Comparison of ENCODE assay signal across 24 cellular contexts in genomic region chr17:34841467-34841866, GRCh38.
DNase-seq lines count a peak whose midpoint lies in the region; ATAC-seq and TF ChIP-seq lines count a peak whose summit lies in the region.
"Had no signal": no experiment of that assay in that cellular context is flagged by ENCODE, and none has a peak within 500 bp of the region (broad histone marks: within the 10 kb centered on the region; RNA-seq: fewer than 3 reads in every experiment).

No MANE protein-coding gene starts in this region.

- H3F3A ChIP-seq in Loucy (ENCODE audit: low read depth): no peaks in the 10 kb centered on the region

- no peak overlapping the region for H3K9ac ChIP-seq in Loucy (ENCODE audit: low read depth, low read length, poor library complexity, severe bottlenecking)

- no peaks in the 10 kb centered on the region for H3K27me3 ChIP-seq in Loucy (ENCODE audit: insufficient read depth, low read length, poor library complexity, severe bottlenecking)
- H3K27me3 ChIP-seq: adrenal gland, testis had no signal

- no peaks in the 10 kb centered on the region for H3K9me2 ChIP-seq in Loucy (replicated peaks; ENCODE audit: low read depth, low read length)

- H4K20me1 ChIP-seq in Loucy (ENCODE audit: insufficient read depth, low read length, poor library complexity, severe bottlenecking): no peaks in the 10 kb centered on the region

- H2AFZ ChIP-seq in Loucy (ENCODE audit: low read length): peak overlapping the region; percentile 20; the same call in 1 of the 2 replicates

- intact Hi-C loops in activated naive CD4-positive, alpha-beta T cell treated with anti-CD3 and anti-CD28 coated beads for 36 hours (cut with micrococcal nuclease): no loop called here

- H3K4me2 ChIP-seq in Loucy (ENCODE audit: low read depth, low read length, poor library complexity, severe bottlenecking): no peak overlapping the region

- DNase-seq in activated naive CD4-positive, alpha-beta T cell treated with anti-CD3 and anti-CD28 coated beads for 36 hours: no peak
- DNase-seq in activated naive CD4-positive, alpha-beta T cell treated with anti-CD3 and anti-CD28 coated beads, Interleukin-2, amount 50 U/mL, for 72 hours (ENCODE audit: low spot score in 2 of 2): no peak
- no peak for DNase-seq in progenitor cell of endocrine pancreas (ENCODE audit: low spot score, unreplicated experiment)
- no peak for DNase-seq in GM13977 (ENCODE audit: low spot score)
- DNase-seq: ACHN; activated CD4-positive, CD25-positive, alpha-beta regulatory T cell treated with anti-CD3 and anti-CD28 coated beads, Interleukin-2, amount 50 U/mL, for 72 hours; adrenal gland; DMS153; GDM1; glutamatergic neuron; NCI-H1417; NCI-H526; stimulated activated CD4-positive, alpha-beta T cell treated with anti-CD3 and anti-CD28 coated beads, Interleukin-1b, Interleukin-23, amount 100 ng/mL, for 48 hours; stimulated activated naive B cell treated with anti-CD40 and anti-IgM and Interleukin-4, amounts not matched to agents 10 μg/mL and 1 μg/mL and 100 μg/mL, for 72 hours; testis had no signal

- peak overlapping the region; percentile 39 for H3K27ac Mint-ChIP-seq in activated naive CD4-positive, alpha-beta T cell treated with anti-CD3 and anti-CD28 coated beads for 36 hours
- H3K27ac Mint-ChIP-seq in activated naive CD4-positive, alpha-beta T cell treated with anti-CD3 and anti-CD28 coated beads, Interleukin-2, amount 50 U/mL, for 72 hours: peak overlapping the region in 1 of 2 donors; percentile 15
- peak overlapping the region; percentile 50 for H3K27ac Mint-ChIP-seq in activated T-helper 17 cell treated with anti-CD3 and anti-CD28 coated beads, Interleukin-2, amount 50 U/mL, for 72 hours
- no peak overlapping the region for H3K27ac Mint-ChIP-seq in progenitor cell of endocrine pancreas
- H3K27ac Mint-ChIP-seq: mesothelial cell of epicardium; nephron; stimulated activated naive B cell treated with anti-CD40 and anti-IgM and Interleukin-4, amounts not matched to agents 10 μg/mL and 1 μg/mL and 100 μg/mL, for 72 hours had no signal

- TF ChIP-seq CTCF in Loucy (conservative IDR thresholded peaks at IDR 0.05; ENCODE audit: low read length) (peak; percentile 49), progenitor cell of endocrine pancreas (IDR thresholded peaks at IDR 0.05; ENCODE audit: unreplicated experiment) (peak; percentile 10), GM13977 (IDR thresholded peaks at IDR 0.05; ENCODE audit: extremely low read depth, insufficient read depth, missing control alignments) (no peak)

- in situ Hi-C loops in GM13977 (cut with MboI; ENCODE audit: low pct_unique_long_range_greater_than_20kb, low sequenced_read_pairs, unreplicated experiment): no loop called here

- no peaks in the 10 kb centered on the region for H3K27me3 Mint-ChIP-seq in activated naive CD4-positive, alpha-beta T cell treated with anti-CD3 and anti-CD28 coated beads for 36 hours (ENCODE audit: low read depth)
- no peaks in the 10 kb centered on the region for H3K27me3 Mint-ChIP-seq in activated T-helper 17 cell treated with anti-CD3 and anti-CD28 coated beads, Interleukin-2, amount 50 U/mL, for 72 hours
- peaks cover 9% of the 10 kb centered on the region for H3K27me3 Mint-ChIP-seq in progenitor cell of endocrine pancreas
- H3K27me3 Mint-ChIP-seq: stimulated activated naive B cell treated with anti-CD40 and anti-IgM and Interleukin-4, amounts not matched to agents 10 μg/mL and 1 μg/mL and 100 μg/mL, for 72 hours had no signal

- H3K4me3 Mint-ChIP-seq in activated naive CD4-positive, alpha-beta T cell treated with anti-CD3 and anti-CD28 coated beads for 36 hours: no peak overlapping the region
- no peak overlapping the region for H3K4me3 Mint-ChIP-seq in activated T-helper 17 cell treated with anti-CD3 and anti-CD28 coated beads, Interleukin-2, amount 50 U/mL, for 72 hours
- no peak overlapping the region for H3K4me3 Mint-ChIP-seq in progenitor cell of endocrine pancreas (ENCODE audit: low read depth)
- H3K4me3 Mint-ChIP-seq: mesothelial cell of epicardium; nephron; stimulated activated naive B cell treated with anti-CD40 and anti-IgM and Interleukin-4, amounts not matched to agents 10 μg/mL and 1 μg/mL and 100 μg/mL, for 72 hours had no signal

- H3K9me3 Mint-ChIP-seq in activated naive CD4-positive, alpha-beta T cell treated with anti-CD3 and anti-CD28 coated beads for 36 hours: no peaks in the 10 kb centered on the region
- peaks cover 0 to 3% of the 10 kb centered on the region in 2 donors for H3K9me3 Mint-ChIP-seq in activated naive CD4-positive, alpha-beta T cell treated with anti-CD3 and anti-CD28 coated beads, Interleukin-2, amount 50 U/mL, for 72 hours
- H3K9me3 Mint-ChIP-seq in activated T-helper 17 cell treated with anti-CD3 and anti-CD28 coated beads, Interleukin-2, amount 50 U/mL, for 72 hours: no peaks in the 10 kb centered on the region
- no peaks in the 10 kb centered on the region for H3K9me3 Mint-ChIP-seq in progenitor cell of endocrine pancreas (ENCODE audit: low read depth)
- H3K9me3 Mint-ChIP-seq: mesothelial cell of epicardium; nephron; stimulated activated naive B cell treated with anti-CD40 and anti-IgM and Interleukin-4, amounts not matched to agents 10 μg/mL and 1 μg/mL and 100 μg/mL, for 72 hours had no signal

- H3K79me2 ChIP-seq in Loucy (ENCODE audit: insufficient read depth, low read length): no peaks in the 10 kb centered on the region

- peaks cover 41% of the 10 kb centered on the region for H3K4me1 ChIP-seq in Loucy (ENCODE audit: insufficient read depth, low read length, poor library complexity, severe bottlenecking)
- H3K4me1 ChIP-seq: adrenal gland, SJSA1, testis had no signal

- no peaks in the 10 kb centered on the region for H3K9me3 ChIP-seq in Loucy (ENCODE audit: insufficient read depth, low read depth, low read length)
- H3K9me3 ChIP-seq: adrenal gland, SJSA1, testis had no signal

- no peaks in the 10 kb centered on the region for H3K36me3 Mint-ChIP-seq in activated naive CD4-positive, alpha-beta T cell treated with anti-CD3 and anti-CD28 coated beads for 36 hours (ENCODE audit: low read depth)
- no peaks in the 10 kb centered on the region for H3K36me3 Mint-ChIP-seq in activated naive CD4-positive, alpha-beta T cell treated with anti-CD3 and anti-CD28 coated beads, Interleukin-2, amount 50 U/mL, for 72 hours
- no peaks in the 10 kb centered on the region for H3K36me3 Mint-ChIP-seq in activated T-helper 17 cell treated with anti-CD3 and anti-CD28 coated beads, Interleukin-2, amount 50 U/mL, for 72 hours (ENCODE audit: low read depth)
- H3K36me3 Mint-ChIP-seq in progenitor cell of endocrine pancreas (ENCODE audit: insufficient read depth): no peaks in the 10 kb centered on the region
- H3K36me3 Mint-ChIP-seq: mesothelial cell of epicardium; stimulated activated naive B cell treated with anti-CD40 and anti-IgM and Interleukin-4, amounts not matched to agents 10 μg/mL and 1 μg/mL and 100 μg/mL, for 72 hours had no signal

- no peaks in the 10 kb centered on the region for H3K36me3 ChIP-seq in Loucy (ENCODE audit: insufficient read depth, low read length)
- H3K36me3 ChIP-seq: adrenal gland, SJSA1 had no signal

- ATAC-seq in activated naive CD4-positive, alpha-beta T cell treated with anti-CD3 and anti-CD28 coated beads, Interleukin-2, amount 50 U/mL, for 72 hours: no peak
- no peak for ATAC-seq in activated T-helper 17 cell treated with anti-CD3 and anti-CD28 coated beads, Interleukin-2, amount 50 U/mL, for 72 hours (replicated peaks)
- ATAC-seq in HG03442 (IDR thresholded peaks at IDR 0.05; ENCODE audit: unreplicated experiment): no peak
- ATAC-seq in HG03108 (IDR thresholded peaks at IDR 0.05; ENCODE audit: unreplicated experiment): no peak
- ATAC-seq: left lobe of liver; stimulated activated naive B cell treated with anti-CD40 and anti-IgM and Interleukin-4, amounts not matched to agents 10 μg/mL and 1 μg/mL and 100 μg/mL, for 72 hours had no signal

- CTCF ChIA-PET in activated naive CD4-positive, alpha-beta T cell treated with anti-CD3 and anti-CD28 coated beads for 36 hours (lab: Charles Lee): no interaction called here

- no peak overlapping the region for H3K4me3 ChIP-seq in Loucy (ENCODE audit: low read length, poor library complexity, severe bottlenecking)
- H3K4me3 ChIP-seq: adrenal gland, coronary artery, SJSA1, testis had no signal

- peaks cover 19% of the 10 kb centered on the region for H3K4me1 Mint-ChIP-seq in activated naive CD4-positive, alpha-beta T cell treated with anti-CD3 and anti-CD28 coated beads for 36 hours (ENCODE audit: low read depth)
- H3K4me1 Mint-ChIP-seq in activated T-helper 17 cell treated with anti-CD3 and anti-CD28 coated beads, Interleukin-2, amount 50 U/mL, for 72 hours: peaks cover 11% of the 10 kb centered on the region
- H3K4me1 Mint-ChIP-seq in progenitor cell of endocrine pancreas (ENCODE audit: low read depth): no peaks in the 10 kb centered on the region
- H3K4me1 Mint-ChIP-seq: mesothelial cell of epicardium, nephron had no signal
